Comparison of ENCODE assay signal across 8 cellular contexts in the genomic region with DNA sequence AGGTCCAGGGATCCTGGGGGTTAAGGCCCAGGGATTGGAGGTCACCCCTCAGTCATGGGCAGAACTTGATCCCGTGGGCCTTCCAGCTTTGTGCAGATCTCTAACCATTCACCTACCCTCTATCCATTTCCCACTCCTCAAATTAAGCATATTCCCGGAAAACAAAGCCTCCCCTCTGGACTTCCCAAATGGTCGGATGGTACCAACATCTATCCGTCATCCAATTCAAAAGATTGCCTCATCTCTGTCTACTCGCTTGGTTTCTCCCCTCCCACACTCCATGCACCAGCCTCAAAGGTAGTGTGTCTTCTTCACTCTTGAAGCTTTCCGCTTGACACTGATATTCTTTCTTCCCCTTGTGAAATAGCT. TPM values are rescaled to one million over a fixed set of nuclear protein-coding genes. Genes with fewer than 3 reads are reported as not detected.
A peak's percentile ranks its signal among the peaks of the same experiment; 100 is the strongest.
DNase-seq lines count a peak whose midpoint lies in the region; ATAC-seq and TF ChIP-seq lines count a peak whose summit lies in the region.

No MANE protein-coding gene starts in this region.

- no peaks in the 10 kb centered on the region for H3K9me3 ChIP-seq in stomach smooth muscle (ENCODE audit: control insufficient read depth in 2 of 2, low read length in 2 of 2)

- TF ChIP-seq CTCF in WI38 (IDR thresholded peaks at IDR 0.05; ENCODE audit: low read depth, low read length) (no peak), fibroblast of pulmonary artery (IDR thresholded peaks at IDR 0.05; ENCODE audit: low read length, missing control alignments) (no peak)

- H3K4me3 ChIP-seq in WI38 (ENCODE audit: low read depth, low read length) (peak overlapping the region; percentile 29), fibroblast of pulmonary artery (replicated peaks; ENCODE audit: low read depth, low read length) (peak overlapping the region; percentile 43), stomach smooth muscle (ENCODE audit: low read length in 2 of 2) (peak overlapping the region; percentile 60 to 69)

- H3K36me3 ChIP-seq in stomach smooth muscle (ENCODE audit: control insufficient read depth in 2 of 2, insufficient read depth in 2 of 2, low read length in 2 of 2), result no peaks in the 10 kb centered on the region

- ATAC-seq in GM21576 (IDR thresholded peaks at IDR 0.05; ENCODE audit: unreplicated experiment), result no peak
- no peak for ATAC-seq in left colon

- H3K27ac ChIP-seq in stomach smooth muscle (ENCODE audit: low read length), result peak overlapping the region; percentile 53

- intact Hi-C loops in left colon (cut with DNase I, micrococcal nuclease), result no loop called here

- DNase-seq in NCI-H524 treated with DMSO at 0.1 percent for 48 hours (lab: John Stamatoyannopoulos, UW), result peak; percentile 8
- no peak for DNase-seq in NCI-H524 (lab: John Stamatoyannopoulos, UW)
- no peak for DNase-seq in fibroblast of pulmonary artery (ENCODE audit: low read depth)
- no peak for DNase-seq in left colon
- no peak for DNase-seq in hepatic stellate cell (ENCODE audit: low spot score)

- no peaks in the 10 kb centered on the region for H3K4me1 ChIP-seq in stomach smooth muscle (ENCODE audit: control insufficient read depth, insufficient read depth, low read length)

- H3K27me3 ChIP-seq in stomach smooth muscle (ENCODE audit: control insufficient read depth in 1 of 2, insufficient read depth in 2 of 2, low read length in 2 of 2), result peaks cover 0 to 4% of the 10 kb centered on the region in 2 donors

- H3K9ac ChIP-seq in stomach smooth muscle (ENCODE audit: low read length in 2 of 2), result peak overlapping the region; percentile 55 to 58

RNA-seq across cellular contexts. Expression of a gene that starts 0.5 kb away (rescaled TPM):
- 10 to 100 TPM; 18.8 to 20.3 TPM for total RNA-seq in left colon
